ENCODE assay signal across 8 cellular contexts in the genomic region with DNA sequence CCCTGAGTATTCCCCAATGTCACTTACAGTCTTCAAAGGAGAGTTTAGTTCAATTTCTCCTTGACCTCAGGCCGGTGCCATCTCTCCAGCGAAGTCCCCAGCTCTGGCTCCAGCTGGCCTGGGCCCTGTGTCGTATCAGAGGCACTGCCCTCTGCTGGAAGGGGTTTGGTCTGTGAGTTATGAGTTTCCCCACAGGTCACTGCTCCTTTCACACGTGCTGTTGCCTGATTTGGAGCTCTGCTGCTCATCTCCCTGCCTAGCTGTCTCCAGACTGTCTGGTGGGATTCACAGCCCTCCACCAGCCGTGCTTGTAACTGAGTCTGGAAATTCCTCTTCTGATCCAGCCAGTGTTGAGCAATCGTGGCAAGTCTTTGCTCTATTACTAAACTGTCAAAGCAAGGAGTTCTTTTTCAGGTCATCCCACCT. TPM values are rescaled to one million over a fixed set of nuclear protein-coding genes. Genes with fewer than 3 reads are reported as not detected.
DNase-seq lines count a peak whose midpoint lies in the region; ATAC-seq, FAIRE-seq and TF ChIP-seq lines count a peak whose summit lies in the region.

A gene (minus strand): TSS at position 105 of the 426 bp plus-strand sequence. CDS start 2,179 bp downstream, outside the sequence.

- peak within 1 kb of the TSS; percentile 85 to 88 for H3K27ac ChIP-seq in kidney (ENCODE audit: low read depth in 2 of 2, low read length in 2 of 2)

- intact Hi-C loops in kidney (cut with DNase I): no loop called here

- FAIRE-seq in kidney (lab: Jason Lieb, UNC): no peak

- peak within 1 kb of the TSS; percentile 43 to 88 for H3K9ac ChIP-seq in kidney (ENCODE audit: low read length in 2 of 2)

- H3K4me1 Mint-ChIP-seq in chondrocyte (ENCODE audit: low read depth): peaks cover 31% of the 10 kb centered on the region

- H3K27ac Mint-ChIP-seq in chondrocyte (ENCODE audit: unreplicated experiment): peak within 1 kb of the TSS; percentile 93

- peaks cover 4% of the 10 kb centered on the region in 2 donors for H3K4me1 ChIP-seq in kidney (ENCODE audit: control insufficient read depth in 1 of 2, insufficient read depth in 1 of 2, low read depth in 1 of 2, low read length in 2 of 2)

- H3K36me3 ChIP-seq in kidney (ENCODE audit: control insufficient read depth in 1 of 2, insufficient read depth in 2 of 2, low read length in 2 of 2): no peaks in the 10 kb centered on the region

- peak within 1 kb of the TSS; percentile 82 to 84 for H3K4me3 ChIP-seq in kidney (ENCODE audit: low read length in 2 of 2)

- H3K36me3 Mint-ChIP-seq in chondrocyte (ENCODE audit: low read depth): peaks cover 2% of the 10 kb centered on the region

- H3K9me3 ChIP-seq in kidney (ENCODE audit: control insufficient read depth in 1 of 2, low read length in 2 of 2): no peaks in the 10 kb centered on the region

- H3K4me3 Mint-ChIP-seq in chondrocyte (ENCODE audit: unreplicated experiment): peak within 1 kb of the TSS; percentile 92

- ATAC-seq in GM18907 (IDR thresholded peaks at IDR 0.05; ENCODE audit: unreplicated experiment) (peak; percentile 79), HG03135 (IDR thresholded peaks at IDR 0.05; ENCODE audit: unreplicated experiment) (peak; percentile 55)

- no peaks in the 10 kb centered on the region for H3K9me3 Mint-ChIP-seq in chondrocyte (ENCODE audit: low read depth)

- TF ChIP-seq CTCF in chondrocyte (IDR thresholded peaks at IDR 0.05) (peak; percentile 93), kidney (IDR thresholded peaks at IDR 0.05; ENCODE audit: borderline replicate concordance, extremely low read depth, insufficient read depth) (peak; percentile 41)

- DNase-seq in AG08396 (ENCODE audit: low spot score): peak; percentile 78
- peak; percentile 21 for DNase-seq in NCI-H226
- DNase-seq in activated CD4-positive, CD25-positive, alpha-beta regulatory T cell treated with anti-CD3 and anti-CD28 coated beads, Interleukin-2, amount 50 U/mL, for 16 hours (ENCODE audit: low read depth, low spot score): peak; percentile 23
- no peak for DNase-seq in chondrocyte (ENCODE audit: low spot score)
- DNase-seq in kidney: peak; percentile 82
- DNase-seq in stimulated activated CD4-positive, alpha-beta T cell treated with anti-CD3 and anti-CD28 coated beads, Interleukin-15, amount 100 ng/mL, for 24 hours: peak; percentile 70

- H3K27me3 Mint-ChIP-seq in chondrocyte (ENCODE audit: low read depth): no peaks in the 10 kb centered on the region

RNA-seq across cellular contexts. Expression of the gene that starts here (rescaled TPM):
- total RNA-seq in chondrocyte: 49.7 to 56.1 TPM (median 55.3 TPM) in 3 replicates
- 22.8 TPM for total RNA-seq in kidney
- polyA plus RNA-seq in kidney (ENCODE audit: insufficient read depth, low read depth, low replicate concordance): 14.2 TPM
